In genomic region chr3:127081001-127081720, GRCh38 we compare ENCODE assay signal across 24 cellular contexts.
"Had no signal": no experiment of that assay in that cellular context is flagged by ENCODE, and none has a peak within 500 bp of the region (broad histone marks: within the 10 kb centered on the region; RNA-seq: fewer than 3 reads in every experiment).

No MANE protein-coding gene starts in this region.

- H3K27me3 ChIP-seq: Peyer's patch had no signal

- H3K4me3 ChIP-seq: Peyer's patch had no signal

- H3K27me3 Mint-ChIP-seq: activated naive CD8-positive, alpha-beta T cell treated with anti-CD3 and anti-CD28 coated beads, Interleukin-2, amount 50 U/mL, for 24 hours had no signal

- H3K27ac ChIP-seq: Peyer's patch, RWPE1 had no signal

- H3K27ac Mint-ChIP-seq: activated CD8-positive, alpha-beta T cell treated with anti-CD3 and anti-CD28 coated beads, Interleukin-2, amount 10 ng/mL, durations not matched to agents 7 days and 5 days; activated naive CD8-positive, alpha-beta T cell treated with anti-CD3 and anti-CD28 coated beads, Interleukin-2, amount 50 U/mL, for 24 hours; T-helper 1 cell treated with Interleukin-12 subunit alpha and Interleukin-12 subunit beta and Interleukin-4 antibody, amounts not matched to agents 30 μg/mL and 1 μg/mL, for 36 hours; WTC11 had no signal

- H3K36me3 ChIP-seq: Peyer's patch had no signal

- H3K4me3 Mint-ChIP-seq: activated CD8-positive, alpha-beta T cell treated with anti-CD3 and anti-CD28 coated beads, Interleukin-2, amount 10 ng/mL, durations not matched to agents 7 days and 5 days; activated naive CD8-positive, alpha-beta T cell treated with anti-CD3 and anti-CD28 coated beads, Interleukin-2, amount 50 U/mL, for 24 hours; T-helper 1 cell treated with Interleukin-12 subunit alpha and Interleukin-12 subunit beta and Interleukin-4 antibody, amounts not matched to agents 30 μg/mL and 1 μg/mL, for 36 hours; WTC11 had no signal

- H3K9me3 ChIP-seq: Peyer's patch had no signal

- H3K36me3 Mint-ChIP-seq: activated naive CD4-positive, alpha-beta T cell treated with anti-CD3 and anti-CD28 coated beads, Interleukin-2, amount 50 U/mL, for 72 hours; WTC11 had no signal

- H3K4me1 Mint-ChIP-seq: activated naive CD8-positive, alpha-beta T cell treated with anti-CD3 and anti-CD28 coated beads, Interleukin-2, amount 50 U/mL, for 24 hours; WTC11 had no signal

- H3K4me1 ChIP-seq: Peyer's patch had no signal

- H3K9me3 Mint-ChIP-seq: activated naive CD4-positive, alpha-beta T cell treated with anti-CD3 and anti-CD28 coated beads, Interleukin-2, amount 50 U/mL, for 72 hours; activated naive CD8-positive, alpha-beta T cell treated with anti-CD3 and anti-CD28 coated beads, Interleukin-2, amount 50 U/mL, for 24 hours; T-helper 1 cell treated with Interleukin-12 subunit alpha and Interleukin-12 subunit beta and Interleukin-4 antibody, amounts not matched to agents 30 μg/mL and 1 μg/mL, for 36 hours; WTC11 had no signal

- DNase-seq: activated CD4-positive, alpha-beta T cell treated with anti-CD3 and anti-CD28 coated beads for 48 hours; activated CD4-positive, alpha-beta T cell treated with anti-CD3 and anti-CD28 coated beads, Interleukin-2, amount 50 U/mL, for 4 hours; activated CD4-positive, CD25-positive, alpha-beta regulatory T cell treated with anti-CD3 and anti-CD28 coated beads, Interleukin-2, amount 50 U/mL, for 72 hours; activated CD8-positive, alpha-beta memory T cell treated with anti-CD3 and anti-CD28 coated beads, Interleukin-2, amount 50 U/mL, for 48 hours; activated CD8-positive, alpha-beta T cell treated with anti-CD3 and anti-CD28 coated beads, Interleukin-2, amount 10 ng/mL, durations not matched to agents 7 days and 5 days; activated naive CD4-positive, alpha-beta T cell treated with Interleukin-2 at 50 U/mL for 16 hours; activated naive CD8-positive, alpha-beta T cell treated with anti-CD3 and anti-CD28 coated beads, Interleukin-2, amount 50 U/mL, for 24 hours; activated T-cell treated with anti-CD3 and anti-CD28 coated beads, Interleukin-2, amount 50 U/mL, for 1 hour; amniotic stem cell; IMR-90; Kasumi-1; KBM-7; NCI-H1105 treated with DMSO at 0.1 percent for 48 hours; NCI-H1436 treated with DMSO at 0.1 percent for 48 hours; NCI-H187; NCI-H2081; NCI-H510A treated with DMSO at 0.1 percent for 48 hours; NCI-H69; Peyer's patch; SHP77 treated with DMSO at 0.1 percent for 48 hours had no signal

- ATAC-seq: activated CD8-positive, alpha-beta T cell treated with anti-CD3 and anti-CD28 coated beads, Interleukin-2, amount 10 ng/mL, durations not matched to agents 7 days and 5 days; activated naive CD4-positive, alpha-beta T cell treated with anti-CD3 and anti-CD28 coated beads, Interleukin-2, amount 50 U/mL, for 72 hours; activated naive CD8-positive, alpha-beta T cell treated with anti-CD3 and anti-CD28 coated beads, Interleukin-2, amount 50 U/mL, for 24 hours; WTC11 had no signal
